ENCODE assay signal across 7 cellular contexts in the genomic region with DNA sequence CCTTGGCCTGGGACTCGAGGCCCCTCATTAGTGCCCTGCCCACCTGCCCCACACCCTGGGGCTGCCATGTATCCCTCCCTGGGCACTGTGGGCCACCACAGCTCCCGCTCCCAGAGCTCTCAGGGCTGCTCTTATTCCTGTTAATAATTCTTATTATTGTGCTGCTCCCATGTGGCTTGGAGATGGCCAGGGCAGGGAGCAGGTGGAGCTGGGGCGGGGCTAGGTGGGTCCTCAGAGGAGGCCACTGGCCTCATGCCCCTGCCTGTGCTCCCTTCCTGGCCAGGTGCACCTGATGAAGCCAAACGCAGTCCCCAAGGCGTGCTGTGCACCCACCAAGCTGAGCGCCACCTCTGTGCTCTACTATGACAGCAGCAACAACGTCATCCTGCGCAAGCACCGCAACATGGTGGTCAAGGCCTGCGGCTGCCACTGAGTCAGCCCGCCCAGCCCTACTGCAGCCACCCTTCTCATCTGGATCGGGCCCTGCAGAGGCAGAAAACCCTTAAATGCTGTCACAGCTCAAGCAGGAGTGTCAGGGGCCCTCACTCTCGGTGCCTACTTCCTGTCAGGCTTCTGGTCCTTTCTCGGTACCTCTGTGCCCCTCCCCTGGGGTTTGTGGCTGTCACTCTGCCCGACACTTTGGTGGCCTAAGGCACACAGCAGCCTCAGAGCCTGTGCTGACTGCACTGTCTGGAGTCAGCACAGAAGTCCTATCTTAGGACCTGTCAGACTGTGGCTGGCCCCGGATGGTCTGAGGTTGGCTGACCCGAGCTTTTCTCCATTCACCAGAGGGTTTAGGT. TPM values are rescaled to one million over a fixed set of nuclear protein-coding genes. Genes with fewer than 3 reads are reported as not detected.
DNase-seq lines count a peak whose midpoint lies in the region; ATAC-seq and TF ChIP-seq lines count a peak whose summit lies in the region.

No MANE protein-coding gene starts in this region.

- DNase-seq in Peyer's patch (peak in 2 of 3 donors; percentile 80 to 85), natural killer cell (peak; percentile 64), NCI-H146 (lab: John Stamatoyannopoulos, UW) (no peak), HuH-7.5 (ENCODE audit: low spot score) (no peak), NCI-H146 treated with DMSO at 0.1 percent for 48 hours (lab: John Stamatoyannopoulos, UW; ENCODE audit: unreplicated experiment) (no peak)

- peaks cover 6% of the 10 kb centered on the region for H3K36me3 Mint-ChIP-seq in natural killer cell

- peak overlapping the region; percentile 43 for H3K4me3 Mint-ChIP-seq in natural killer cell

- TF ChIP-seq POLR2A in Peyer's patch (IDR thresholded peaks at IDR 0.05) = no peak

- no peak for TF ChIP-seq CTCF in Peyer's patch (IDR thresholded peaks at IDR 0.05)
- no peak for TF ChIP-seq CTCF in natural killer cell (IDR thresholded peaks at IDR 0.05)

- peaks cover 0 to 3% of the 10 kb centered on the region in 2 donors for H3K27me3 Mint-ChIP-seq in natural killer cell (ENCODE audit: low read depth in 2 of 2)

- H3K4me3 ChIP-seq in Peyer's patch = no peak overlapping the region

- peaks cover 0 to 10% (median 2%) of the 10 kb centered on the region in 4 donors for H3K4me1 ChIP-seq in Peyer's patch

- intact Hi-C loops in natural killer cell (cut with micrococcal nuclease) = no loop called here

- peak; percentile 95 for ATAC-seq in GM19025 (IDR thresholded peaks at IDR 0.05; ENCODE audit: low read depth, unreplicated experiment)
- ATAC-seq in HG02678 (IDR thresholded peaks at IDR 0.05; ENCODE audit: unreplicated experiment) = peak; percentile 94
- peak; percentile 90 to 96 (median 92) for ATAC-seq in natural killer cell

- H3K27ac ChIP-seq in Peyer's patch = peak overlapping the region in 1 of 4 donors; percentile 68

- H3K4me1 Mint-ChIP-seq in natural killer cell = peaks cover 8 to 24% of the 10 kb centered on the region in 2 donors

- H3K9me3 Mint-ChIP-seq in natural killer cell = no peaks in the 10 kb centered on the region

- H3K9me3 ChIP-seq in Peyer's patch = no peaks in the 10 kb centered on the region

- H3K36me3 ChIP-seq in Peyer's patch = peaks cover 0 to 33% (median 0%) of the 10 kb centered on the region in 3 donors

- H3K27me3 ChIP-seq in Peyer's patch = no peaks in the 10 kb centered on the region

- peak overlapping the region; percentile 34 to 80 for H3K27ac Mint-ChIP-seq in natural killer cell

RNA-seq across cellular contexts. Expression of a gene that starts 34.1 kb away (rescaled TPM):
- 10 to 100 TPM in 1 of 4 donors, 1 to 10 TPM in 2, not detected in 1; 1.2 to 18.0 (median 3.6) TPM for total RNA-seq in Peyer's patch
- 1 to 10 TPM in 1 of 3 donors, under 1 TPM in 2; 0.29 to 1.6 (median 0.40) TPM for total RNA-seq in natural killer cell

RNA-seq across cellular contexts. Expression of a gene that starts 51.0 kb away (rescaled TPM):
- 100 to 1,000 TPM; 110 to 177 (median 141) TPM for total RNA-seq in Peyer's patch
- 100 to 1,000 TPM; 161 to 325 (median 275) TPM for total RNA-seq in natural killer cell

Comparison
In these comparisons a context has a peak if more than half of its experiments do, and no peak if none do; other contexts are left out.
1. DNase-seq: peak in Peyer's patch (2 of 3) and natural killer cell (single experiment); none in NCI-H146 (single experiment), HuH-7.5 (single experiment) and NCI-H146 treated with DMSO at 0.1 percent for 48 hours (single experiment).
2. Peak in every context shown above with its lines, with median percentiles within 50 percentile points of each other: ATAC-seq.